Comparison of ENCODE assay signal across 20 cellular contexts in the genomic region with DNA sequence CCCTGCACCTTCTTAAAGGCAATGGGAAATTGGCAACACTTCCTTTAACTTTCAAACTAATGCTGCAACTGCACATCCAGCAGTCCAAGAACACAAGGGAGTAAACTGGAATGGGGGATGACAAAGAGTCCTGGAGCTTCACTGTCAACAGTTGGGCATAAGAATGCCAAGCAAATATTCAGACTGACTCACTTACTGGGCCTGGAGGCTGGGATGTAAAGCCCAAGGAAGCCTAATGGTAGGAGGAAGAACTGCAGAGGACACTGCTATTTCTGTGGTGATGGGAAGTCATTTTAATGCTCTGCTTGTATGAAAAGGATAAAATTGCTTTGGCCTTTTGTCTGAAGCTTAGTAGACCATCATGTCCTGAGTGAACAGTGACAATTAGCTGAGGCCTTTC. TPM values are rescaled to one million over a fixed set of nuclear protein-coding genes. Genes with fewer than 3 reads are reported as not detected.
DNase-seq lines count a peak whose midpoint lies in the region; ATAC-seq and TF ChIP-seq lines count a peak whose summit lies in the region.
"Had no signal": no experiment of that assay in that cellular context is flagged by ENCODE, and none has a peak within 500 bp of the region (broad histone marks: within the 10 kb centered on the region; RNA-seq: fewer than 3 reads in every experiment).

No MANE protein-coding gene starts in this region.

- H3K27me3 ChIP-seq in HCT116 (ENCODE audit: insufficient read depth, low read length) = no peaks in the 10 kb centered on the region
- H3K27me3 ChIP-seq: upper lobe of right lung had no signal

- no peak overlapping the region for H3K27ac ChIP-seq in HCT116 (ENCODE audit: low read depth, low read length)
- H3K27ac ChIP-seq: HL-60, KMS-11, upper lobe of right lung had no signal

- H3K4me3 ChIP-seq in HCT116 (replicated peaks in 1 of 2; ENCODE audit: low read depth in 1 of 2, low read length in 2 of 2) = no peak overlapping the region
- H3K4me3 ChIP-seq: upper lobe of right lung had no signal

- no peaks in the 10 kb centered on the region for H4K20me1 ChIP-seq in HCT116 (ENCODE audit: insufficient read depth)

- H3K9me2 ChIP-seq in HCT116 (ENCODE audit: insufficient read depth) = no peaks in the 10 kb centered on the region

- no peak overlapping the region for H2AFZ ChIP-seq in HCT116 (ENCODE audit: low read depth, low read length, poor library complexity, severe bottlenecking)

- RAD21 ChIA-PET in HCT116 (lab: Charles Lee; ENCODE audit: low non-redundant PET in 1 of 2, low total read pairs in 2 of 2, uncharacterized antibody in 2 of 2, unreplicated experiment in 2 of 2) = no interaction called here

- H3K36me3 Mint-ChIP-seq in WTC11 = no peaks in the 10 kb centered on the region
- H3K36me3 Mint-ChIP-seq in natural killer cell treated with Interleukin-12 subunit alpha and Interleukin-12 subunit beta and Interleukin-15 and Interleukin-18, amount 100 ng/mL, for 72 hours = peaks cover 22% of the 10 kb centered on the region

- H3K9me3 Mint-ChIP-seq in WTC11 = no peaks in the 10 kb centered on the region
- H3K9me3 Mint-ChIP-seq in natural killer cell treated with Interleukin-12 subunit alpha and Interleukin-12 subunit beta and Interleukin-15 and Interleukin-18, amount 100 ng/mL, for 72 hours = no peaks in the 10 kb centered on the region
- H3K9me3 Mint-ChIP-seq: immature natural killer cell; stimulated activated naive CD8-positive, alpha-beta T cell treated with anti-CD3 and anti-CD28 coated beads, Interleukin-15, Interleukin-2, amounts not matched to agents 100 ng/mL and 50 ng/mL, for 24 hours had no signal

- H3K27me3 Mint-ChIP-seq in WTC11 (ENCODE audit: low read depth) = peaks cover 16% of the 10 kb centered on the region
- no peaks in the 10 kb centered on the region for H3K27me3 Mint-ChIP-seq in natural killer cell treated with Interleukin-12 subunit alpha and Interleukin-12 subunit beta and Interleukin-15 and Interleukin-18, amount 100 ng/mL, for 72 hours
- H3K27me3 Mint-ChIP-seq: stimulated activated naive CD8-positive, alpha-beta T cell treated with anti-CD3 and anti-CD28 coated beads, Interleukin-15, Interleukin-2, amounts not matched to agents 100 ng/mL and 50 ng/mL, for 24 hours; T-helper 17 cell had no signal

- no peak overlapping the region for H3K4me3 Mint-ChIP-seq in WTC11
- H3K4me3 Mint-ChIP-seq in natural killer cell treated with Interleukin-12 subunit alpha and Interleukin-12 subunit beta and Interleukin-15 and Interleukin-18, amount 100 ng/mL, for 72 hours = no peak overlapping the region
- H3K4me3 Mint-ChIP-seq: immature natural killer cell; stimulated activated naive CD8-positive, alpha-beta T cell treated with anti-CD3 and anti-CD28 coated beads, Interleukin-15, Interleukin-2, amounts not matched to agents 100 ng/mL and 50 ng/mL, for 24 hours; T-helper 17 cell had no signal

- POLR2A ChIA-PET in HCT116 (lab: Charles Lee) (no interaction called here), WTC11 (lab: Charles Lee) (no interaction called here)

- peak; percentile 42 for DNase-seq in AG08396 (ENCODE audit: low spot score)
- DNase-seq in HCT116 (ENCODE audit: low read depth, low spot score) = no peak
- DNase-seq in WTC11 (ENCODE audit: low spot score) = no peak
- peak; percentile 14 for DNase-seq in iPS-NIHi11 (ENCODE audit: low spot score)
- no peak for DNase-seq in NCI-H2227 treated with DMSO at 0.1 percent for 48 hours (lab: John Stamatoyannopoulos, UW)
- DNase-seq in natural killer cell treated with Interleukin-12 subunit alpha and Interleukin-12 subunit beta and Interleukin-15 and Interleukin-18, amount 100 ng/mL, for 72 hours (ENCODE audit: low spot score) = no peak
- DNase-seq: amniotic stem cell; GDM1; immature natural killer cell; NCI-H1417 treated with DMSO at 0.1 percent for 48 hours; NCI-H345; NK-92 treated with Interleukin-12 subunit alpha and Interleukin-12 subunit beta, amount 100 ng/mL, for 24 hours; T-helper 17 cell; upper lobe of right lung had no signal

- H3K4me1 Mint-ChIP-seq in WTC11 = no peaks in the 10 kb centered on the region
- peaks cover 6 to 17% of the 10 kb centered on the region in 2 donors for H3K4me1 Mint-ChIP-seq in natural killer cell treated with Interleukin-12 subunit alpha and Interleukin-12 subunit beta and Interleukin-15 and Interleukin-18, amount 100 ng/mL, for 72 hours (ENCODE audit: low read depth in 2 of 2)

- no peak for TF ChIP-seq POLR2A in HCT116 (IDR thresholded peaks at IDR 0.05; ENCODE audit: borderline replicate concordance, extremely low read depth, insufficient read depth, insufficient read length)

- CTCF ChIA-PET in HCT116 (lab: Charles Lee) = no interaction called here
- CTCF ChIA-PET in WTC11 (lab: Charles Lee) = no interaction called here

- no peak for TF ChIP-seq RAD21 in HCT116 (IDR thresholded peaks at IDR 0.05; ENCODE audit: low read depth)

- no peak overlapping the region for H3K27ac Mint-ChIP-seq in WTC11
- H3K27ac Mint-ChIP-seq in natural killer cell treated with Interleukin-12 subunit alpha and Interleukin-12 subunit beta and Interleukin-15 and Interleukin-18, amount 100 ng/mL, for 72 hours = peak overlapping the region in 1 of 2 donors; percentile 30
- H3K27ac Mint-ChIP-seq: immature natural killer cell; stimulated activated naive CD8-positive, alpha-beta T cell treated with anti-CD3 and anti-CD28 coated beads, Interleukin-15, Interleukin-2, amounts not matched to agents 100 ng/mL and 50 ng/mL, for 24 hours had no signal

- no peaks in the 10 kb centered on the region for H3K4me1 ChIP-seq in HCT116 (ENCODE audit: control insufficient read depth in 1 of 2, insufficient read depth in 2 of 2, low read length in 2 of 2)
- H3K4me1 ChIP-seq: upper lobe of right lung had no signal

- ATAC-seq in HCT116 (no peak), WTC11 (peak; percentile 77), HG02798 (IDR thresholded peaks at IDR 0.05; ENCODE audit: poor library complexity, unreplicated experiment) (no peak), HG03097 (IDR thresholded peaks at IDR 0.05; ENCODE audit: low FRiP score, unreplicated experiment) (no peak)
- no peak for ATAC-seq in natural killer cell treated with Interleukin-12 subunit alpha and Interleukin-12 subunit beta and Interleukin-15 and Interleukin-18, amount 100 ng/mL, for 72 hours
- ATAC-seq: Right ventricle myocardium inferior, T-helper 17 cell, upper lobe of right lung had no signal

- intact Hi-C loops in HCT116 (cut with micrococcal nuclease) = no loop called here

- no peaks in the 10 kb centered on the region for H3K9me3 ChIP-seq in HCT116 (ENCODE audit: control insufficient read depth in 1 of 2, insufficient read depth in 1 of 2, low read depth in 1 of 2, low read length in 2 of 2)
- H3K9me3 ChIP-seq: upper lobe of right lung had no signal

- TF ChIP-seq CTCF in HCT116 (IDR thresholded peaks at IDR 0.05 in 2 of 3, conservative IDR thresholded peaks at IDR 0.05 in 1 of 3; ENCODE audit: borderline replicate concordance in 1 of 3, insufficient read depth in 1 of 3, low read depth in 2 of 3, low read length in 2 of 3) (peak in 2 of 3 experiments; percentile 6 to 36; a peak in 2 of 6 replicates), WTC11 (IDR thresholded peaks at IDR 0.05) (no peak)

- no TSS peak for BruUV-seq in HCT116 (replicated peaks; lab: Mats Ljungman, UMichigan)

- no peak overlapping the region for H3K4me2 ChIP-seq in HCT116 (ENCODE audit: low read length)
- H3K4me2 ChIP-seq: KMS-11 had no signal

- no peaks in the 10 kb centered on the region for H3K79me2 ChIP-seq in HCT116 (ENCODE audit: insufficient read depth, low read length)

- H3K36me3 ChIP-seq in HCT116 (ENCODE audit: control insufficient read depth in 1 of 2, insufficient read depth in 2 of 2, low read length in 2 of 2) = 0 out of 4 replicates have a peak, but pooled peaks cover 0 to 4% of the 10 kb centered on the region in 2 experiments

- H3K9ac ChIP-seq in HCT116 (ENCODE audit: low read length) = no peak overlapping the region
- H3K9ac ChIP-seq: KMS-11 had no signal

TF ChIP-seq in HCT116, 20 proteins besides CTCF, POLR2A, EP300 and RAD21 (continues in another document):
- no peak for TF ChIP-seq FOSL1 (IDR thresholded peaks at IDR 0.05; ENCODE audit: low read depth)

TF ChIP-seq in WTC11, 78 proteins besides CTCF, POLR2A, EP300 and RAD21 (continues in another document):
- no peak for TF ChIP-seq JUN (CRISPR knock-in tag; IDR thresholded peaks at IDR 0.05)
- TF ChIP-seq, protein P1, sequence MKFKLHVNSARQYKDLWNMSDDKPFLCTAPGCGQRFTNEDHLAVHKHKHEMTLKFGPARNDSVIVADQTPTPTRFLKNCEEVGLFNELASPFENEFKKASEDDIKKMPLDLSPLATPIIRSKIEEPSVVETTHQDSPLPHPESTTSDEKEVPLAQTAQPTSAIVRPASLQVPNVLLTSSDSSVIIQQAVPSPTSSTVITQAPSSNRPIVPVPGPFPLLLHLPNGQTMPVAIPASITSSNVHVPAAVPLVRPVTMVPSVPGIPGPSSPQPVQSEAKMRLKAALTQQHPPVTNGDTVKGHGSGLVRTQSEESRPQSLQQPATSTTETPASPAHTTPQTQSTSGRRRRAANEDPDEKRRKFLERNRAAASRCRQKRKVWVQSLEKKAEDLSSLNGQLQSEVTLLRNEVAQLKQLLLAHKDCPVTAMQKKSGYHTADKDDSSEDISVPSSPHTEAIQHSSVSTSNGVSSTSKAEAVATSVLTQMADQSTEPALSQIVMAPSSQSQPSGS (CRISPR knock-in tag; IDR thresholded peaks at IDR 0.05; ENCODE audit: borderline replicate concordance, low read depth) = no peak
- TF ChIP-seq NR3C1 (CRISPR knock-in tag; conservative IDR thresholded peaks at IDR 0.05; ENCODE audit: low read depth) = no peak
- no peak for TF ChIP-seq RELA (CRISPR knock-in tag; IDR thresholded peaks at IDR 0.05; ENCODE audit: borderline replicate concordance)
- TF ChIP-seq CBFB (CRISPR knock-in tag; IDR thresholded peaks at IDR 0.05; ENCODE audit: low read depth) = no peak
- no peak for TF ChIP-seq EMX1 (CRISPR knock-in tag; IDR thresholded peaks at IDR 0.05)
- TF ChIP-seq, protein P2, sequence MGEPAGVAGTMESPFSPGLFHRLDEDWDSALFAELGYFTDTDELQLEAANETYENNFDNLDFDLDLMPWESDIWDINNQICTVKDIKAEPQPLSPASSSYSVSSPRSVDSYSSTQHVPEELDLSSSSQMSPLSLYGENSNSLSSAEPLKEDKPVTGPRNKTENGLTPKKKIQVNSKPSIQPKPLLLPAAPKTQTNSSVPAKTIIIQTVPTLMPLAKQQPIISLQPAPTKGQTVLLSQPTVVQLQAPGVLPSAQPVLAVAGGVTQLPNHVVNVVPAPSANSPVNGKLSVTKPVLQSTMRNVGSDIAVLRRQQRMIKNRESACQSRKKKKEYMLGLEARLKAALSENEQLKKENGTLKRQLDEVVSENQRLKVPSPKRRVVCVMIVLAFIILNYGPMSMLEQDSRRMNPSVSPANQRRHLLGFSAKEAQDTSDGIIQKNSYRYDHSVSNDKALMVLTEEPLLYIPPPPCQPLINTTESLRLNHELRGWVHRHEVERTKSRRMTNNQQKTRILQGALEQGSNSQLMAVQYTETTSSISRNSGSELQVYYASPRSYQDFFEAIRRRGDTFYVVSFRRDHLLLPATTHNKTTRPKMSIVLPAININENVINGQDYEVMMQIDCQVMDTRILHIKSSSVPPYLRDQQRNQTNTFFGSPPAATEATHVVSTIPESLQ (CRISPR knock-in tag; IDR thresholded peaks at IDR 0.05) = no peak

RNA-seq across cellular contexts. Expression of a gene that starts 15.7 kb away (rescaled TPM):
- total RNA-seq in HCT116 (2021; ENCODE audit: unreplicated experiment) (not detected), WTC11 (2021) (not detected in 3 replicates)
- polyA plus RNA-seq in HCT116 (2012) = not detected in 2 replicates
- total RNA-seq in natural killer cell treated with Interleukin-12 subunit alpha and Interleukin-12 subunit beta and Interleukin-15 and Interleukin-18, amount 100 ng/mL, for 72 hours = 1 to 10 TPM; 1.1 to 3.6 TPM
- total RNA-seq: Right ventricle myocardium inferior, T-helper 17 cell, upper lobe of right lung had no signal
- polyA plus RNA-seq: immature natural killer cell had no signal

Comparison
In these comparisons a context has a peak if more than half of its experiments do, and no peak if none do; other contexts are left out.
1. DNase-seq: peak in AG08396 (single experiment) and iPS-NIHi11 (single experiment); none in HCT116 (single experiment), WTC11 (single experiment), NCI-H2227 treated with DMSO at 0.1 percent for 48 hours (single experiment) and natural killer cell treated with Interleukin-12 subunit alpha and Interleukin-12 subunit beta and Interleukin-15 and Interleukin-18, amount 100 ng/mL, for 72 hours (single experiment).